32 cellular contexts compared by ENCODE assay signal in the genomic region with DNA sequence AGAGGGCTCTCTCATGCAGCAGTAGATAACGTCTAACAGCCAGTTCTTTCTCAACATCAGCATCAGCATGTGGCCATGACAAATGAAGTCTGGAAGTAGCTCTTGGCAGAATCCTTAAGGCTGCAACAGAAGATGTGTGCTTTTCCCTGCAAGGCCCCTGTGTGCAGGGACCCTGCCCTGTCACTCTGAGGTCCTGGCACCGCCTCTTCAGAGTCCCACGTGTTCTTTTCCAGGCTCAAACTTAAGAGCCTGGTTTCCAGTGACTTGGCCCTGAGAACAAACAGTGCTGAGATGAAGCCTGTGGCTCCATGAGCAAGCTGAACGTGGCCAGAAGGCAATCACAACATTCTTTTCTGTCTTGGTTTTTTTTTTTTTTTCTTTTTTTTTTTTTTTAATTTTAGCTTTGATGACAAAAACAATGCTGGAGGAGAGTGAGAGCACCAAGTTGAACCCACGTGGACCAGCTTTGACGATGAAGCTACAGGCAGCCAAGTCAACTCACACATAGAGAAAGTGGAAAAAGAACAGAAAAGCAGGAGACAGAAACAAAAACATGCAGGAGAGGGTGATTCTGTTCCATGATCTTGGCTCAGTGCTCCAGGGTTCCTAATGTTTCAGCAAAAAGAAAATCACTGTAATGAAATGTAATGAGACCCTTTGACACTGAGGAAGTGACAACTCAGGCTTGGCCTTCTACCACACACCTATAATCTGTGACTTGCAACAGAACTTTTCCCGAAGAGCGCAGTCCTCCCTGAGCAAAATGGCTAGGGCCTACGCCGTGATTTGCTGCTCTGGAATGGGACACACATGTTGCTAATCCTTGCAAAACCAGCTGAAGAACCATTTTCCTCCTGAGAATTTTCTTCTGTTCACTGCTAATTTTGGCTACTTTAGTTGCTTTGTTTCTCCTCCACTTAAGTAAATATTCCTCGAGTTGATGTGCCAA.
DNase-seq lines count a peak whose midpoint lies in the region; ATAC-seq and TF ChIP-seq lines count a peak whose summit lies in the region.
"Had no signal": no experiment of that assay in that cellular context is flagged by ENCODE, and none has a peak within 500 bp of the region (broad histone marks: within the 10 kb centered on the region; RNA-seq: fewer than 3 reads in every experiment).

No MANE protein-coding gene starts in this region.

- no peaks in the 10 kb centered on the region for H3K36me3 ChIP-seq in MG63
- H3K36me3 ChIP-seq: gastroesophageal sphincter, sigmoid colon, SJSA1, transverse colon, WERI-Rb-1 had no signal

- peaks cover 14% of the 10 kb centered on the region for H3K9me3 Mint-ChIP-seq in WTC11
- H3K9me3 Mint-ChIP-seq: activated CD4-positive, alpha-beta T cell treated with anti-CD3 and anti-CD28 coated beads, Interleukin-2, amount 10 ng/mL, durations not matched to agents 7 days and 5 days; activated T-cell treated with anti-CD3 and anti-CD28 coated beads, Interleukin-2, amount 50 U/mL, for 24 hours; immature natural killer cell had no signal

- H3K27me3 ChIP-seq in MG63: no peaks in the 10 kb centered on the region
- H3K27me3 ChIP-seq: gastroesophageal sphincter, sigmoid colon, SJSA1, stomach, transverse colon had no signal

- no peak overlapping the region for H3K4me3 Mint-ChIP-seq in WTC11
- H3K4me3 Mint-ChIP-seq: activated CD4-positive, alpha-beta T cell treated with anti-CD3 and anti-CD28 coated beads, Interleukin-2, amount 10 ng/mL, durations not matched to agents 7 days and 5 days; activated naive CD8-positive, alpha-beta T cell; activated T-cell treated with anti-CD3 and anti-CD28 coated beads, Interleukin-2, amount 50 U/mL, for 24 hours; immature natural killer cell; neural crest cell had no signal

- no peaks in the 10 kb centered on the region for H3K4me1 Mint-ChIP-seq in WTC11
- H3K4me1 Mint-ChIP-seq: immature natural killer cell had no signal

- no peaks in the 10 kb centered on the region for H3K36me3 Mint-ChIP-seq in WTC11

- CTCF ChIA-PET in WTC11 (lab: Charles Lee): no interaction called here

- H3K4me3 ChIP-seq in fibroblast of the aortic adventitia (ENCODE audit: low read depth, low read length): no peak overlapping the region
- H3K4me3 ChIP-seq in skeletal muscle cell (ENCODE audit: low read depth, low read length): no peak overlapping the region
- H3K4me3 ChIP-seq in MG63: no peak overlapping the region
- H3K4me3 ChIP-seq: gastroesophageal sphincter, sigmoid colon, SJSA1, stomach, transverse colon had no signal

- TF ChIP-seq CTCF in WTC11 (IDR thresholded peaks at IDR 0.05): no peak
- TF ChIP-seq CTCF in fibroblast of the aortic adventitia (IDR thresholded peaks at IDR 0.05; ENCODE audit: insufficient read depth, low read length): no peak

- peak overlapping the region; percentile 79 for H3K27ac Mint-ChIP-seq in WTC11
- H3K27ac Mint-ChIP-seq: activated CD4-positive, alpha-beta T cell treated with anti-CD3 and anti-CD28 coated beads, Interleukin-2, amount 10 ng/mL, durations not matched to agents 7 days and 5 days; activated naive CD8-positive, alpha-beta T cell; activated T-cell treated with anti-CD3 and anti-CD28 coated beads, Interleukin-2, amount 50 U/mL, for 24 hours had no signal

- H3K27me3 Mint-ChIP-seq in WTC11 (ENCODE audit: low read depth): no peaks in the 10 kb centered on the region; the same call in 1 of the 2 replicates
- H3K27me3 Mint-ChIP-seq: activated CD4-positive, alpha-beta T cell treated with anti-CD3 and anti-CD28 coated beads, Interleukin-2, amount 10 ng/mL, durations not matched to agents 7 days and 5 days; activated naive CD8-positive, alpha-beta T cell; activated T-cell treated with anti-CD3 and anti-CD28 coated beads, Interleukin-2, amount 50 U/mL, for 24 hours had no signal

- POLR2A ChIA-PET in WTC11 (lab: Charles Lee): interaction anchor here (1.0 kb wide), 1 partner anchor 9 kb away, joined by 3 read pairs; no protein-coding TSS in a partner anchor

- DNase-seq in GM03348 (ENCODE audit: low spot score): peak; percentile 54
- no peak for DNase-seq in WTC11 (ENCODE audit: low spot score)
- DNase-seq in fibroblast of the aortic adventitia (ENCODE audit: low read depth): peak; percentile 57
- peak; percentile 34 for DNase-seq in skeletal muscle cell (ENCODE audit: low read depth)
- DNase-seq in NCI-H128 (lab: John Stamatoyannopoulos, UW; ENCODE audit: unreplicated experiment): no peak
- no peak for DNase-seq in MG63
- DNase-seq: activated CD4-positive, alpha-beta T cell treated with anti-CD3 and anti-CD28 coated beads, Interleukin-2, amount 10 ng/mL, durations not matched to agents 7 days and 5 days; activated effector memory CD4-positive, alpha-beta T cell treated with anti-CD3 and anti-CD28 coated beads, Interleukin-2, amount 50 U/mL, for 16 hours; activated T-cell treated with anti-CD3 and anti-CD28 coated beads, Interleukin-2, amount 50 U/mL, for 24 hours; C1 segment of cervical spinal cord; cortex of kidney; DMS153; hypothalamus; immature natural killer cell; left colon; mesenchymal stem cell; NCI-H1092; NCI-H1694 treated with DMSO at 0.1 percent for 48 hours; NCI-H2171; NCI-H82; sigmoid colon; stimulated activated CD4-positive, alpha-beta T cell treated with anti-CD3 and anti-CD28 coated beads, Interleukin-4, amount 100 ng/mL, for 1 hour; stomach; T1000; transverse colon; WERI-Rb-1 had no signal

- H3K9me3 ChIP-seq in MG63: no peaks in the 10 kb centered on the region
- H3K9me3 ChIP-seq: gastroesophageal sphincter, sigmoid colon, SJSA1, stomach, transverse colon had no signal

- ATAC-seq in WTC11 (no peak), HG02938 (IDR thresholded peaks at IDR 0.05; ENCODE audit: unreplicated experiment) (no peak)
- ATAC-seq: gastroesophageal sphincter, HCT116, left colon had no signal

TF ChIP-seq in WTC11, 78 proteins besides CTCF, POLR2A, EP300 and RAD21 (continues in another document):
- no peak for TF ChIP-seq GABPB1 (CRISPR knock-in tag; IDR thresholded peaks at IDR 0.05)
- no peak for TF ChIP-seq OVOL2 (CRISPR knock-in tag; IDR thresholded peaks at IDR 0.05; ENCODE audit: borderline replicate concordance)
- no peak for TF ChIP-seq MAX (CRISPR knock-in tag; IDR thresholded peaks at IDR 0.05)
- no peak for TF ChIP-seq FOXJ3 (CRISPR knock-in tag; IDR thresholded peaks at IDR 0.05; ENCODE audit: borderline replicate concordance)
- no peak for TF ChIP-seq JAZF1 (CRISPR knock-in tag; IDR thresholded peaks at IDR 0.05)
- TF ChIP-seq ZNF416 (CRISPR knock-in tag; IDR thresholded peaks at IDR 0.05): no peak
- TF ChIP-seq, protein P1, sequence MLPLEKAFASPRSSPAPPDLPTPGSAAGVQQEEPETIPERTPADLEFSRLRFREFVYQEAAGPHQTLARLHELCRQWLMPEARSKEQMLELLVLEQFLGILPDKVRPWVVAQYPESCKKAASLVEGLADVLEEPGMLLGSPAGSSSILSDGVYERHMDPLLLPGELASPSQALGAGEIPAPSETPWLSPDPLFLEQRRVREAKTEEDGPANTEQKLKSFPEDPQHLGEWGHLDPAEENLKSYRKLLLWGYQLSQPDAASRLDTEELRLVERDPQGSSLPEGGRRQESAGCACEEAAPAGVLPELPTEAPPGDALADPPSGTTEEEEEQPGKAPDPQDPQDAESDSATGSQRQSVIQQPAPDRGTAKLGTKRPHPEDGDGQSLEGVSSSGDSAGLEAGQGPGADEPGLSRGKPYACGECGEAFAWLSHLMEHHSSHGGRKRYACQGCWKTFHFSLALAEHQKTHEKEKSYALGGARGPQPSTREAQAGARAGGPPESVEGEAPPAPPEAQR (CRISPR knock-in tag; IDR thresholded peaks at IDR 0.05): no peak
- TF ChIP-seq, protein P2, sequence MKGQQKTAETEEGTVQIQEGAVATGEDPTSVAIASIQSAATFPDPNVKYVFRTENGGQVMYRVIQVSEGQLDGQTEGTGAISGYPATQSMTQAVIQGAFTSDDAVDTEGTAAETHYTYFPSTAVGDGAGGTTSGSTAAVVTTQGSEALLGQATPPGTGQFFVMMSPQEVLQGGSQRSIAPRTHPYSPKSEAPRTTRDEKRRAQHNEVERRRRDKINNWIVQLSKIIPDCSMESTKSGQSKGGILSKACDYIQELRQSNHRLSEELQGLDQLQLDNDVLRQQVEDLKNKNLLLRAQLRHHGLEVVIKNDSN (CRISPR knock-in tag; IDR thresholded peaks at IDR 0.05): no peak
- TF ChIP-seq TEAD1 (CRISPR knock-in tag; IDR thresholded peaks at IDR 0.05): no peak
- TF ChIP-seq ZNF219 (CRISPR knock-in tag; IDR thresholded peaks at IDR 0.05; ENCODE audit: borderline replicate concordance): no peak
- no peak for TF ChIP-seq ZNF263 (CRISPR knock-in tag; IDR thresholded peaks at IDR 0.05; ENCODE audit: low read depth)
- TF ChIP-seq, protein P3, sequence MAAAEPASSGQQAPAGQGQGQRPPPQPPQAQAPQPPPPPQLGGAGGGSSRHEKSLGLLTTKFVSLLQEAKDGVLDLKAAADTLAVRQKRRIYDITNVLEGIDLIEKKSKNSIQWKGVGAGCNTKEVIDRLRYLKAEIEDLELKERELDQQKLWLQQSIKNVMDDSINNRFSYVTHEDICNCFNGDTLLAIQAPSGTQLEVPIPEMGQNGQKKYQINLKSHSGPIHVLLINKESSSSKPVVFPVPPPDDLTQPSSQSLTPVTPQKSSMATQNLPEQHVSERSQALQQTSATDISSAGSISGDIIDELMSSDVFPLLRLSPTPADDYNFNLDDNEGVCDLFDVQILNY (CRISPR knock-in tag; IDR thresholded peaks at IDR 0.05): no peak
- TF ChIP-seq ZNF396 (CRISPR knock-in tag; IDR thresholded peaks at IDR 0.05; ENCODE audit: borderline replicate concordance): no peak
- TF ChIP-seq TCF7 (CRISPR knock-in tag; IDR thresholded peaks at IDR 0.05; ENCODE audit: low read depth): no peak
- TF ChIP-seq ATF1 (CRISPR knock-in tag; IDR thresholded peaks at IDR 0.05): no peak
- TF ChIP-seq CREB1 (CRISPR knock-in tag; IDR thresholded peaks at IDR 0.05): no peak
- no peak for TF ChIP-seq NFE2L1 (CRISPR knock-in tag; IDR thresholded peaks at IDR 0.05)
- TF ChIP-seq CREM (CRISPR knock-in tag; IDR thresholded peaks at IDR 0.05): no peak
- TF ChIP-seq, protein P4, sequence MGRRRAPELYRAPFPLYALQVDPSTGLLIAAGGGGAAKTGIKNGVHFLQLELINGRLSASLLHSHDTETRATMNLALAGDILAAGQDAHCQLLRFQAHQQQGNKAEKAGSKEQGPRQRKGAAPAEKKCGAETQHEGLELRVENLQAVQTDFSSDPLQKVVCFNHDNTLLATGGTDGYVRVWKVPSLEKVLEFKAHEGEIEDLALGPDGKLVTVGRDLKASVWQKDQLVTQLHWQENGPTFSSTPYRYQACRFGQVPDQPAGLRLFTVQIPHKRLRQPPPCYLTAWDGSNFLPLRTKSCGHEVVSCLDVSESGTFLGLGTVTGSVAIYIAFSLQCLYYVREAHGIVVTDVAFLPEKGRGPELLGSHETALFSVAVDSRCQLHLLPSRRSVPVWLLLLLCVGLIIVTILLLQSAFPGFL (CRISPR knock-in tag; IDR thresholded peaks at IDR 0.05; ENCODE audit: borderline replicate concordance): no peak

Comparison
In these comparisons a context has a peak if more than half of its experiments do, and no peak if none do; other contexts are left out.
1. DNase-seq: peak in GM03348 (single experiment), fibroblast of the aortic adventitia (single experiment) and skeletal muscle cell (single experiment); none in WTC11 (single experiment), NCI-H128 (single experiment) and MG63 (single experiment).